9 cellular contexts compared by ENCODE assay signal in genomic region chr6:31197559-31198305, GRCh38. TPM values are rescaled to one million over a fixed set of nuclear protein-coding genes. Genes with fewer than 3 reads are reported as not detected.
DNase-seq lines count a peak whose midpoint lies in the region; ATAC-seq lines count a peak whose summit lies in the region.
"Had no signal": no experiment of that assay in that cellular context is flagged by ENCODE, and none has a peak within 500 bp of the region (broad histone marks: within the 10 kb centered on the region; RNA-seq: fewer than 3 reads in every experiment).

No MANE protein-coding gene starts in this region.

- DNase-seq in CD4-positive, CD25-positive, alpha-beta regulatory T cell, result peak; percentile 91 to 97 (median 95)
- peak; percentile 68 for DNase-seq in HS-27A (ENCODE audit: low read depth)
- peak; percentile 87 for DNase-seq in NK-92 treated with Interleukin-12 subunit alpha and Interleukin-12 subunit beta, amount 100 ng/mL, for 24 hours (lab: John Stamatoyannopoulos, UW)
- peak; percentile 93 for DNase-seq in activated CD8-positive, alpha-beta memory T cell treated with anti-CD3 and anti-CD28 coated beads for 24 hours
- DNase-seq in effector memory CD4-positive, alpha-beta T cell, result peak; percentile 93 to 95 (median 94)
- DNase-seq in mesendoderm, result peak; percentile 84
- peak; percentile 86 for DNase-seq in stimulated activated CD8-positive, alpha-beta memory T cell treated with anti-CD3 and anti-CD28 coated beads, Interleukin-12 subunit alpha, Interleukin-12 subunit beta, amount 100 ng/mL, for 4 hours (ENCODE audit: low read depth)

- H4K5ac ChIP-seq in mesendoderm (ENCODE audit: low read length), result no peak overlapping the region

- peak overlapping the region; percentile 88 to 93 (median 90) for H3K4me3 Mint-ChIP-seq in CD4-positive, CD25-positive, alpha-beta regulatory T cell

- H2AK5ac ChIP-seq in mesendoderm (ENCODE audit: low read length), result no peak overlapping the region

- H3K27ac ChIP-seq in CD4-positive, CD25-positive, alpha-beta regulatory T cell (ENCODE audit: insufficient read depth, low read length, poor library complexity, severe bottlenecking), result peak overlapping the region; percentile 100
- peak overlapping the region; percentile 100 for H3K27ac ChIP-seq in effector memory CD4-positive, alpha-beta T cell (ENCODE audit: insufficient read depth, low read length, poor library complexity, severe bottlenecking)
- peak overlapping the region; percentile 38 for H3K27ac ChIP-seq in mesendoderm (ENCODE audit: low read depth, low read length)

- H3K36me3 ChIP-seq in CD4-positive, CD25-positive, alpha-beta regulatory T cell (ENCODE audit: control insufficient read depth, insufficient read depth, low read length), result peaks cover 15% of the 10 kb centered on the region
- peaks cover 7% of the 10 kb centered on the region for H3K36me3 ChIP-seq in effector memory CD4-positive, alpha-beta T cell (ENCODE audit: control insufficient read depth, insufficient read depth, low read length)
- H3K36me3 ChIP-seq in mesendoderm (ENCODE audit: control insufficient read depth, insufficient read depth, low read length), result no peaks in the 10 kb centered on the region

- no peaks in the 10 kb centered on the region for H3K79me1 ChIP-seq in mesendoderm (ENCODE audit: low read length)

- H3K4me2 ChIP-seq in mesendoderm (ENCODE audit: low read length), result peak overlapping the region; percentile 31

- H4K8ac ChIP-seq in mesendoderm (ENCODE audit: low read depth, low read length), result no peak overlapping the region

- ATAC-seq in CD4-positive, CD25-positive, alpha-beta regulatory T cell (ENCODE audit: low read depth in 2 of 2), result peak; percentile 81 to 84
- peak; percentile 71 for ATAC-seq in GM19463 (IDR thresholded peaks at IDR 0.05; ENCODE audit: unreplicated experiment)

- no peak overlapping the region for H2BK120ac ChIP-seq in mesendoderm (ENCODE audit: low read depth, low read length)

- peak overlapping the region; percentile 55 for H3K18ac ChIP-seq in mesendoderm (ENCODE audit: low read length)

- peak overlapping the region; percentile 95 to 98 (median 96) for H3K27ac Mint-ChIP-seq in CD4-positive, CD25-positive, alpha-beta regulatory T cell

- H3K79me2 ChIP-seq in mesendoderm (ENCODE audit: control insufficient read depth, insufficient read depth, low read length), result no peaks in the 10 kb centered on the region

- peak overlapping the region; percentile 86 for H3K4me3 ChIP-seq in CD4-positive, CD25-positive, alpha-beta regulatory T cell (ENCODE audit: low read depth, low read length)
- peak overlapping the region; percentile 95 for H3K4me3 ChIP-seq in effector memory CD4-positive, alpha-beta T cell (ENCODE audit: insufficient read depth, low read depth, low read length, poor library complexity, severe bottlenecking)
- peak overlapping the region; percentile 28 for H3K4me3 ChIP-seq in mesendoderm (ENCODE audit: low read length)

- H3K9me3 ChIP-seq in CD4-positive, CD25-positive, alpha-beta regulatory T cell (ENCODE audit: control insufficient read depth in 2 of 2, low read length in 2 of 2), result no peaks in the 10 kb centered on the region
- H3K9me3 ChIP-seq in effector memory CD4-positive, alpha-beta T cell (ENCODE audit: control insufficient read depth, low read length), result no peaks in the 10 kb centered on the region

- peaks cover 5% of the 10 kb centered on the region for H3K27me3 Mint-ChIP-seq in CD4-positive, CD25-positive, alpha-beta regulatory T cell

- H3K9ac ChIP-seq in mesendoderm (ENCODE audit: low read length), result peak overlapping the region; percentile 47

- no peak overlapping the region for H2BK5ac ChIP-seq in mesendoderm (ENCODE audit: low read length)

- H3K27me3 ChIP-seq in CD4-positive, CD25-positive, alpha-beta regulatory T cell (ENCODE audit: control insufficient read depth, insufficient read depth, low read length), result no peaks in the 10 kb centered on the region
- H3K27me3 ChIP-seq in effector memory CD4-positive, alpha-beta T cell (replicated peaks; ENCODE audit: control insufficient read depth, insufficient read depth, low read length, poor library complexity, severe bottlenecking), result no peaks in the 10 kb centered on the region
- H3K27me3 ChIP-seq in mesendoderm (ENCODE audit: insufficient read depth, low read length, poor library complexity), result no peaks in the 10 kb centered on the region

- H3K9me3 Mint-ChIP-seq in CD4-positive, CD25-positive, alpha-beta regulatory T cell, result peaks cover 0 to 2% (median 0%) of the 10 kb centered on the region in 7 donors

- H3K4me1 ChIP-seq in CD4-positive, CD25-positive, alpha-beta regulatory T cell (ENCODE audit: control insufficient read depth, insufficient read depth, low read length, poor library complexity, severe bottlenecking), result peaks cover 58% of the 10 kb centered on the region
- peaks cover 19% of the 10 kb centered on the region for H3K4me1 ChIP-seq in effector memory CD4-positive, alpha-beta T cell (ENCODE audit: control insufficient read depth, insufficient read depth, low read length, poor library complexity, severe bottlenecking)
- H3K4me1 ChIP-seq in mesendoderm (ENCODE audit: control insufficient read depth, low read depth, low read length), result no peaks in the 10 kb centered on the region

- no peak overlapping the region for H3K4ac ChIP-seq in mesendoderm (ENCODE audit: low read depth, low read length)

- H3K4me1 Mint-ChIP-seq in CD4-positive, CD25-positive, alpha-beta regulatory T cell, result peaks cover 4 to 71% (median 37%) of the 10 kb centered on the region in 4 donors

- peaks cover 24% of the 10 kb centered on the region for H3K36me3 Mint-ChIP-seq in CD4-positive, CD25-positive, alpha-beta regulatory T cell

- H3K23ac ChIP-seq in mesendoderm (ENCODE audit: low read length), result no peak overlapping the region

- peak overlapping the region; percentile 61 for H3K56ac ChIP-seq in mesendoderm (ENCODE audit: low read length)

- no CpG with 5 or more reads among the region's 45 CpGs for WGBS in mesendoderm (ENCODE audit: extremely low coverage, insufficient coverage, low lambda C conversion rate)

- H2BK15ac ChIP-seq in mesendoderm (replicated peaks; ENCODE audit: low read depth), result no peak overlapping the region

RNA-seq across cellular contexts. Expression of gene POU5F1, which starts 27.2 kb away (rescaled TPM):
- not detected for total RNA-seq in CD4-positive, CD25-positive, alpha-beta regulatory T cell
- polyA plus RNA-seq in CD4-positive, CD25-positive, alpha-beta regulatory T cell, result under 1 TPM in 1 of 4 donors, not detected in 3; 0.27 TPM
- 2,778 TPM for polyA plus RNA-seq in mesendoderm (2013, experiment 1 of 2)
- 2,807 TPM for polyA plus RNA-seq in mesendoderm (2013, experiment 2 of 2)
- total RNA-seq: frontal cortex had no signal

RNA-seq across cellular contexts. Expression of gene TCF19, which starts 39.3 kb away (rescaled TPM):
- 10.9 TPM for total RNA-seq in CD4-positive, CD25-positive, alpha-beta regulatory T cell
- 10 to 100 TPM in 2 of 4 donors, 1 to 10 TPM in 2; 8.3 to 13.3 (median 11.2) TPM for polyA plus RNA-seq in CD4-positive, CD25-positive, alpha-beta regulatory T cell
- 12.1 TPM for polyA plus RNA-seq in mesendoderm (2013, experiment 1 of 2)
- 12.5 TPM for polyA plus RNA-seq in mesendoderm (2013, experiment 2 of 2)

RNA-seq across cellular contexts. Expression of gene CCHCR1, which starts 40.1 kb away (rescaled TPM):
- 27.2 TPM for total RNA-seq in CD4-positive, CD25-positive, alpha-beta regulatory T cell
- 1 to 10 TPM; 3.5 to 6.9 (median 6.2) TPM for polyA plus RNA-seq in CD4-positive, CD25-positive, alpha-beta regulatory T cell
- polyA plus RNA-seq in mesendoderm (2013, experiment 1 of 2), result 9.5 TPM
- 9.5 TPM for polyA plus RNA-seq in mesendoderm (2013, experiment 2 of 2)

RNA-seq across cellular contexts. Expression of gene PSORS1C2, which starts 58.9 kb away (rescaled TPM):
- total RNA-seq in CD4-positive, CD25-positive, alpha-beta regulatory T cell, result not detected
- polyA plus RNA-seq in CD4-positive, CD25-positive, alpha-beta regulatory T cell, result not detected
- polyA plus RNA-seq in mesendoderm (2013, experiment 1 of 2), result 2.3 TPM
- polyA plus RNA-seq in mesendoderm (2013, experiment 2 of 2), result 2.3 TPM
- total RNA-seq: frontal cortex had no signal

Comparison
In these comparisons a context has a peak if more than half of its experiments do, and no peak if none do; other contexts are left out.
1. Peak in every context shown above with its lines: DNase-seq, ATAC-seq, H3K4me3 ChIP-seq and H3K27ac ChIP-seq.
2. H3K27ac ChIP-seq: peak in every context shown above with its lines; median percentile 100 in CD4-positive, CD25-positive, alpha-beta regulatory T cell; 100 in effector memory CD4-positive, alpha-beta T cell; 38 in mesendoderm.
3. H3K4me3 ChIP-seq: peak in every context shown above with its lines; median percentile 95 in effector memory CD4-positive, alpha-beta T cell; 86 in CD4-positive, CD25-positive, alpha-beta regulatory T cell; 28 in mesendoderm.